17 cellular contexts compared by ENCODE assay signal in the genomic region with DNA sequence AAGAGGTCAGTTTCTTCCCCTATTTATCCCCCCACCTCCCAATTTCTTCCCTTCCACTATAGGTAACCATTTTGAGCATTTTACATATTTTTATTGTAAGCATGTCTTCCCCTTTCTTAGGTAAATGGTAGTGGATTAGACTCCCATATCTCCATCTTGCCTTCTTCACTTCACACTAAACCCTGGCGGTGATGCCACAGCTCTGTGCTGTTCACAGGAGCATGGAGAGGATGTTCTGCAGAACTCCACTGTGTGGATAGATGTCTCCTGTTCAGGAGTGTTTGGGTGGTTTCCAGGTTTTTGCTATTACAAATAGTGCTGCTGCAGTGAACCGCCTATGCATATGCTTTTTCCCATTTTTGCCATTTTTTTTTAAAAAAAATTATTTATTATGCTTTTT.
A peak's percentile ranks its signal among the peaks of the same experiment; 100 is the strongest.
DNase-seq lines count a peak whose midpoint lies in the region; ATAC-seq and TF ChIP-seq lines count a peak whose summit lies in the region.
"Had no signal": no experiment of that assay in that cellular context is flagged by ENCODE, and none has a peak within 500 bp of the region (broad histone marks: within the 10 kb centered on the region; RNA-seq: fewer than 3 reads in every experiment).

No MANE protein-coding gene starts in this region.

- H3K9me3 Mint-ChIP-seq in CD4-positive, alpha-beta T cell: no peaks in the 10 kb centered on the region
- H3K9me3 Mint-ChIP-seq in activated T-cell treated with anti-CD3 and anti-CD28 coated beads, Interleukin-2, amount 50 U/mL, for 72 hours: peaks cover 0 to 2% of the 10 kb centered on the region in 2 donors
- H3K9me3 Mint-ChIP-seq: CD4-positive, CD25-positive, alpha-beta regulatory T cell had no signal

- no peak overlapping the region for H3K27ac ChIP-seq in CD4-positive, alpha-beta T cell (ENCODE audit: low read depth, low read length)
- H3K27ac ChIP-seq in RWPE2 (ENCODE audit: poor library complexity, severe bottlenecking) (no peak overlapping the region), sigmoid colon (no peak overlapping the region)
- H3K27ac ChIP-seq: BLaER1, C4-2B, GM23248 had no signal

- H3K36me3 ChIP-seq in RWPE2 (ENCODE audit: low read depth) (no peaks in the 10 kb centered on the region), sigmoid colon (no peaks in the 10 kb centered on the region), mucosa of descending colon (ENCODE audit: low read depth) (no peaks in the 10 kb centered on the region)
- H3K36me3 ChIP-seq: BLaER1 had no signal

- H3K36me3 Mint-ChIP-seq in CD4-positive, alpha-beta T cell (ENCODE audit: low read depth): peaks cover 56% of the 10 kb centered on the region
- H3K36me3 Mint-ChIP-seq in activated T-cell treated with anti-CD3 and anti-CD28 coated beads, Interleukin-2, amount 50 U/mL, for 72 hours (ENCODE audit: insufficient read depth in 2 of 2): peaks cover 0 to 1% of the 10 kb centered on the region in 2 donors

- no peaks in the 10 kb centered on the region for H3K9me3 ChIP-seq in CD4-positive, alpha-beta T cell (ENCODE audit: control insufficient read depth, low read length)
- H3K9me3 ChIP-seq in RWPE2 (ENCODE audit: severe bottlenecking) (peaks cover 5% of the 10 kb centered on the region), sigmoid colon (peaks cover 0 to 1% (median 0%) of the 10 kb centered on the region in 4 donors), mucosa of descending colon (no peaks in the 10 kb centered on the region)
- H3K9me3 ChIP-seq: BLaER1 had no signal

- no peaks in the 10 kb centered on the region for H3K27me3 ChIP-seq in CD4-positive, alpha-beta T cell (ENCODE audit: control insufficient read depth, insufficient read depth, low read length)
- H3K27me3 ChIP-seq in RWPE2 (ENCODE audit: insufficient read depth, poor library complexity, severe bottlenecking): no peaks in the 10 kb centered on the region
- peaks cover 0 to 10% (median 0%) of the 10 kb centered on the region in 3 donors for H3K27me3 ChIP-seq in sigmoid colon
- H3K27me3 ChIP-seq: BLaER1 had no signal

- no peak for TF ChIP-seq CTCF in CD4-positive, alpha-beta T cell (IDR thresholded peaks at IDR 0.05)
- TF ChIP-seq CTCF in RWPE2 (IDR thresholded peaks at IDR 0.05; ENCODE audit: poor library complexity, severe bottlenecking): no peak
- no peak for TF ChIP-seq CTCF in sigmoid colon (IDR thresholded peaks at IDR 0.05)
- TF ChIP-seq CTCF in mucosa of descending colon (IDR thresholded peaks at IDR 0.05): no peak

- peaks cover 47% of the 10 kb centered on the region for H3K4me1 Mint-ChIP-seq in CD4-positive, alpha-beta T cell (ENCODE audit: low read depth)
- peaks cover 14% of the 10 kb centered on the region for H3K4me1 Mint-ChIP-seq in activated T-cell treated with anti-CD3 and anti-CD28 coated beads, Interleukin-2, amount 50 U/mL, for 72 hours (ENCODE audit: low read depth)
- H3K4me1 Mint-ChIP-seq: B cell had no signal

- H3K4me3 ChIP-seq in RWPE2 (ENCODE audit: severe bottlenecking): no peak overlapping the region
- no peak overlapping the region for H3K4me3 ChIP-seq in sigmoid colon
- no peak overlapping the region for H3K4me3 ChIP-seq in mucosa of descending colon
- H3K4me3 ChIP-seq: BLaER1, GM23248 had no signal

- H3K4me1 ChIP-seq in RWPE2 (ENCODE audit: insufficient read depth, poor library complexity, severe bottlenecking) (no peaks in the 10 kb centered on the region), sigmoid colon (no peaks in the 10 kb centered on the region), mucosa of descending colon (ENCODE audit: low read depth) (no peaks in the 10 kb centered on the region)

- no peak for TF ChIP-seq EP300 in sigmoid colon (IDR thresholded peaks at IDR 0.05)

- H3K27ac Mint-ChIP-seq in CD4-positive, alpha-beta T cell: peak overlapping the region; percentile 81
- H3K27ac Mint-ChIP-seq in activated T-cell treated with anti-CD3 and anti-CD28 coated beads, Interleukin-2, amount 50 U/mL, for 72 hours: no peak overlapping the region
- H3K27ac Mint-ChIP-seq: B cell had no signal

- POLR2A ChIA-PET in CD4-positive, alpha-beta T cell (lab: Charles Lee): no interaction called here

- intact Hi-C loops in CD4-positive, alpha-beta T cell (cut with DNase I, micrococcal nuclease): loop anchor here in 1 of 2 experiments (5.0 kb wide), 1 partner anchor 110 kb away; no protein-coding TSS in a partner anchor
- intact Hi-C loops in sigmoid colon (cut with DNase I): no loop called here
- intact Hi-C loops in mucosa of descending colon (cut with DNase I, micrococcal nuclease): no loop called here

- no peaks in the 10 kb centered on the region for H3K27me3 Mint-ChIP-seq in CD4-positive, alpha-beta T cell
- H3K27me3 Mint-ChIP-seq in activated T-cell treated with anti-CD3 and anti-CD28 coated beads, Interleukin-2, amount 50 U/mL, for 72 hours (ENCODE audit: low read depth): no peaks in the 10 kb centered on the region
- H3K27me3 Mint-ChIP-seq: CD4-positive, CD25-positive, alpha-beta regulatory T cell had no signal

- no peak for ATAC-seq in CD4-positive, alpha-beta T cell (ENCODE audit: poor library complexity)
- ATAC-seq in RWPE2 (ENCODE audit: low read depth): no peak
- no peak for ATAC-seq in GM18870 (IDR thresholded peaks at IDR 0.05; ENCODE audit: unreplicated experiment)
- ATAC-seq in mucosa of descending colon: no peak
- no peak for ATAC-seq in activated T-cell treated with anti-CD3 and anti-CD28 coated beads, Interleukin-2, amount 50 U/mL, for 72 hours (replicated peaks in 1 of 2)

- no peak for DNase-seq in CD4-positive, alpha-beta T cell
- DNase-seq in RWPE2 (ENCODE audit: low spot score) (peak; percentile 15), sigmoid colon (peak; percentile 11), mucosa of descending colon (no peak)
- DNase-seq in activated T-cell treated with anti-CD3 and anti-CD28 coated beads, Interleukin-2, amount 50 U/mL, for 72 hours: no peak
- DNase-seq: Calu3; CD4-positive, CD25-positive, alpha-beta regulatory T cell; COR-L47; DMS153; DND-41; GM23248; H7; HCEC 1CT had no signal

- no peak for TF ChIP-seq POLR2A in sigmoid colon (IDR thresholded peaks at IDR 0.05)

- H3K4me3 Mint-ChIP-seq in CD4-positive, alpha-beta T cell: no peak overlapping the region
- no peak overlapping the region for H3K4me3 Mint-ChIP-seq in activated T-cell treated with anti-CD3 and anti-CD28 coated beads, Interleukin-2, amount 50 U/mL, for 72 hours
- H3K4me3 Mint-ChIP-seq: B cell had no signal

- WGBS in sigmoid colon, 2 donors: 88 to 96% methylated on average over 2 of the region's 2 CpGs

- CTCF ChIA-PET in CD4-positive, alpha-beta T cell (lab: Charles Lee): no interaction called here

Comparison
In these comparisons a context has a peak if more than half of its experiments do, and no peak if none do; other contexts are left out.
1. DNase-seq: peak in RWPE2 (single experiment) and sigmoid colon (single experiment); none in CD4-positive, alpha-beta T cell (0 of 10), mucosa of descending colon (0 of 3) and activated T-cell treated with anti-CD3 and anti-CD28 coated beads, Interleukin-2, amount 50 U/mL, for 72 hours (0 of 2).